ENCODE assay signal across 8 cellular contexts in the genomic region with DNA sequence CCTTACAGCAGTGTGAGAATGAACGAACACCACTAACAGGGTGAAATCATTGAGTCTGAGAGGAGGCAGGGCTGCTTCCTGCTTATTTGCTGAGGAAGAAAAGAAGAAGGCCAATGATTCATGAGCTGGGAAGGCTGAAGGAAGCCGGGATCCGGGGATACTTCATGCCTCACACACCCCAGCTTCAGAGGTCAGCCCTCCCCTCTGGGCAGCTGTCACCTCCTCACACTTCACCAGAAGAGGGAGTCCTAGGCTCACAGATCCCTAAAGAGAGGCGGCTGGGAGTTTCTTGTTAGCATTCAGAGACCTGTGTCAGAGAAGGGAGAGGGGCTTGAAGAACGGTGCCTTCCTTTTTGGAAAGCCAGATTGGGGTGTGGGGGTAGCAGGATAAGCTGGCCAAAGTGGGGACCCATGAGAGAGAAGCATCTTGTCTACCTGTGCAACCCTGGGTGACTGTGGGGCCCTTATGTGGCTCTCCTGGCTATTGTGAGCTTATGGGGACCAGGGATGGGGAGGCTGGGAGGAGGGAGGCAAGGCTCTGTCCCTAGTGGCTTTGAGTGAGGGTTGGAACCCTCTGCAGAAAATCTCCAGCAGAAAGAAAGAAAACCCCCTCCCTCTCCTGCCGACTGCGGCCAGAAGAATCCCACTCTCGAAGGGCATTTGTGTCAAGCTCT.
A peak's percentile ranks its signal among the peaks of the same experiment; 100 is the strongest.
DNase-seq lines count a peak whose midpoint lies in the region; ATAC-seq and TF ChIP-seq lines count a peak whose summit lies in the region.

No MANE protein-coding gene starts in this region.

- peak; percentile 20 for DNase-seq in DMS53 treated with DMSO at 0.1 percent for 48 hours (lab: John Stamatoyannopoulos, UW; ENCODE audit: unreplicated experiment)
- peak; percentile 81 for DNase-seq in HEK293T (ENCODE audit: extremely low spot score)
- DNase-seq in NCI-H226, result peak; percentile 91
- peak; percentile 41 to 42 for DNase-seq in activated CD4-positive, alpha-beta T cell treated with anti-CD3 and anti-CD28 coated beads for 4 hours
- DNase-seq in epidermal melanocyte (ENCODE audit: insufficient read length, low spot score), result peak; percentile 67
- peak in 2 of 3 donors; percentile 56 to 69 for DNase-seq in mucosa of descending colon
- no peak for DNase-seq in suprapubic skin (ENCODE audit: low spot score in 2 of 2)

- POLR2A ChIA-PET in HEK293T (lab: Yijun Ruan, JAX), result interaction anchor here (1.0 kb wide), 1 partner anchor 257 kb away, joined by 3 read pairs; no protein-coding TSS in a partner anchor

- H3K9me3 ChIP-seq in mucosa of descending colon, result no peaks in the 10 kb centered on the region
- H3K9me3 ChIP-seq in suprapubic skin, result no peaks in the 10 kb centered on the region

- peak; percentile 33 for TF ChIP-seq CTCF in mucosa of descending colon (IDR thresholded peaks at IDR 0.05)
- peak; percentile 51 to 52 for TF ChIP-seq CTCF in suprapubic skin (IDR thresholded peaks at IDR 0.05)

- 43% methylated on average over 8 of the region's 8 CpGs for WGBS in suprapubic skin

- H3K36me3 ChIP-seq in mucosa of descending colon (ENCODE audit: low read depth) (no peaks in the 10 kb centered on the region), suprapubic skin (no peaks in the 10 kb centered on the region)

- H3K4me1 ChIP-seq in mucosa of descending colon (ENCODE audit: low read depth), result peaks cover 3% of the 10 kb centered on the region
- peaks cover 9% of the 10 kb centered on the region for H3K4me1 ChIP-seq in suprapubic skin

- CTCF ChIA-PET in HEK293T (lab: Yijun Ruan, JAX), result interaction anchor here (0.5 to 1.6 kb wide), 18 partner anchors 8 to 955 kb away, joined by 3 to 8 read pairs (median 4); no protein-coding TSS in a partner anchor

- no peak overlapping the region for H3K4me3 ChIP-seq in mucosa of descending colon
- no peak overlapping the region for H3K4me3 ChIP-seq in suprapubic skin

- ATAC-seq in mucosa of descending colon, result peak; percentile 88
- ATAC-seq in GM18505 (IDR thresholded peaks at IDR 0.05; ENCODE audit: unreplicated experiment), result no peak

- no peak overlapping the region for H3K27ac ChIP-seq in suprapubic skin

- TF ChIP-seq EP300 in suprapubic skin (IDR thresholded peaks at IDR 0.05), result no peak

- H3K27me3 ChIP-seq in suprapubic skin, result peaks cover 8% of the 10 kb centered on the region

- intact Hi-C loops in mucosa of descending colon (cut with DNase I, micrococcal nuclease), result loop anchor here in 1 of 2 donors (10.0 kb wide), 1 partner anchor 933 kb away; no protein-coding TSS in a partner anchor

- TF ChIP-seq POLR2A in suprapubic skin (IDR thresholded peaks at IDR 0.05), result no peak
- no peak for TF ChIP-seq POLR2A in GM18505 (IDR thresholded peaks at IDR 0.05; ENCODE audit: borderline replicate concordance, extremely low read depth, insufficient read depth, insufficient read length)

TF ChIP-seq in HEK293T, 16 proteins besides CTCF, POLR2A, EP300 and RAD21:
- TF ChIP-seq BHLHE40 (IDR thresholded peaks at IDR 0.05; ENCODE audit: borderline replicate concordance) (no peak), SUZ12 (IDR thresholded peaks at IDR 0.05) (no peak), ARNT (IDR thresholded peaks at IDR 0.05) (no peak), PKNOX1 (IDR thresholded peaks at IDR 0.05) (no peak), ELF4 (IDR thresholded peaks at IDR 0.05) (no peak), HDGF (IDR thresholded peaks at IDR 0.05; ENCODE audit: borderline replicate concordance) (no peak), LEF1 (IDR thresholded peaks at IDR 0.05; ENCODE audit: borderline replicate concordance) (no peak), FOXM1 (IDR thresholded peaks at IDR 0.05; ENCODE audit: borderline replicate concordance) (no peak), FOXA1 (IDR thresholded peaks at IDR 0.05) (no peak)

Comparison
In these comparisons a context has a peak if more than half of its experiments do, and no peak if none do; other contexts are left out.
1. DNase-seq: peak in DMS53 treated with DMSO at 0.1 percent for 48 hours (single experiment), HEK293T (single experiment), NCI-H226 (single experiment), activated CD4-positive, alpha-beta T cell treated with anti-CD3 and anti-CD28 coated beads for 4 hours (2 of 2), epidermal melanocyte (single experiment) and mucosa of descending colon (2 of 3); none in suprapubic skin (0 of 2).